9 cellular contexts compared by ENCODE assay signal in genomic region chr11:93648168-93648567, GRCh38. TPM values are rescaled to one million over a fixed set of nuclear protein-coding genes. Genes with fewer than 3 reads are reported as not detected.
DNase-seq lines count a peak whose midpoint lies in the region; TF ChIP-seq lines count a peak whose summit lies in the region.
"Had no signal": no experiment of that assay in that cellular context is flagged by ENCODE, and none has a peak within 500 bp of the region (broad histone marks: within the 10 kb centered on the region; RNA-seq: fewer than 3 reads in every experiment).

No MANE protein-coding gene starts in this region.

- TF ChIP-seq CTCF in MCF 10A (IDR thresholded peaks at IDR 0.05; ENCODE audit: unreplicated experiment): peak; percentile 15
- no peak for TF ChIP-seq CTCF in breast epithelium (IDR thresholded peaks at IDR 0.05)
- peak; percentile 69 for TF ChIP-seq CTCF in Loucy (conservative IDR thresholded peaks at IDR 0.05; ENCODE audit: low read length)
- peak; percentile 34 to 37 for TF ChIP-seq CTCF in brain (conservative IDR thresholded peaks at IDR 0.05)
- TF ChIP-seq CTCF in smooth muscle cell (IDR thresholded peaks at IDR 0.05; ENCODE audit: borderline replicate concordance, insufficient read depth, poor library complexity, severe bottlenecking): peak; percentile 40

- WGBS in smooth muscle cell (ENCODE audit: low lambda C conversion rate): 65% methylated on average over 4 of the region's 4 CpGs

- BruUV-seq in MCF 10A (replicated peaks; lab: Mats Ljungman, UMichigan): no TSS peak

- H3K36me3 Mint-ChIP-seq in MCF 10A (ENCODE audit: insufficient read depth, unreplicated experiment) (no peaks in the 10 kb centered on the region), brain (no peaks in the 10 kb centered on the region)

- no peaks in the 10 kb centered on the region for H4K20me1 ChIP-seq in Loucy (ENCODE audit: insufficient read depth, low read length, poor library complexity, severe bottlenecking)
- H4K20me1 ChIP-seq in smooth muscle cell (ENCODE audit: low read depth): no peaks in the 10 kb centered on the region

- no peak overlapping the region for H2AFZ ChIP-seq in Loucy (ENCODE audit: low read length)
- H2AFZ ChIP-seq in smooth muscle cell (ENCODE audit: low read depth): no peak overlapping the region

- no peaks in the 10 kb centered on the region for H3F3A ChIP-seq in Loucy (ENCODE audit: low read depth)
- H3F3A ChIP-seq in smooth muscle cell (ENCODE audit: low read depth): no peaks in the 10 kb centered on the region

- POLR2A ChIA-PET in MCF 10A (lab: Yijun Ruan, JAX): interaction anchor here (0.7 to 1.2 kb wide), 2 partner anchors 80 to 81 kb away, joined by 3 read pairs; no protein-coding TSS in a partner anchor

- CTCF ChIA-PET in MCF 10A (lab: Yijun Ruan, JAX): interaction anchor here (0.7 to 7.1 kb wide), 6 partner anchors 86 to 422 kb away, joined by 3 to 56 read pairs (median 7); no protein-coding TSS in a partner anchor

- H3K4me1 Mint-ChIP-seq in MCF 10A (ENCODE audit: insufficient read depth, unreplicated experiment): peaks cover 7% of the 10 kb centered on the region
- no peaks in the 10 kb centered on the region for H3K4me1 Mint-ChIP-seq in brain

- H3K4me3 Mint-ChIP-seq in MCF 10A (ENCODE audit: unreplicated experiment) (no peak overlapping the region), brain (no peak overlapping the region)

- H3K27ac Mint-ChIP-seq in MCF 10A (ENCODE audit: low read depth, unreplicated experiment) (no peak overlapping the region), brain (no peak overlapping the region)

- H3K9me3 ChIP-seq in breast epithelium: no peaks in the 10 kb centered on the region
- H3K9me3 ChIP-seq in Loucy (ENCODE audit: insufficient read depth, low read depth, low read length): no peaks in the 10 kb centered on the region
- H3K9me3 ChIP-seq in smooth muscle cell (replicated peaks; ENCODE audit: low read depth): no peaks in the 10 kb centered on the region

- no peak overlapping the region for H3K4me2 ChIP-seq in Loucy (ENCODE audit: low read depth, low read length, poor library complexity, severe bottlenecking)
- H3K4me2 ChIP-seq in smooth muscle cell: no peak overlapping the region

- H3K9ac ChIP-seq in Loucy (ENCODE audit: low read depth, low read length, poor library complexity, severe bottlenecking): no peak overlapping the region
- no peak overlapping the region for H3K9ac ChIP-seq in smooth muscle cell (ENCODE audit: low read depth)

- no peak for TF ChIP-seq POLR2A in breast epithelium (IDR thresholded peaks at IDR 0.05)

- H3K27me3 ChIP-seq in breast epithelium: no peaks in the 10 kb centered on the region
- no peaks in the 10 kb centered on the region for H3K27me3 ChIP-seq in Loucy (ENCODE audit: insufficient read depth, low read length, poor library complexity, severe bottlenecking)
- no peaks in the 10 kb centered on the region for H3K27me3 ChIP-seq in smooth muscle cell (ENCODE audit: low read depth)

- DNase-seq in MCF 10A (ENCODE audit: unreplicated experiment) (peak; percentile 28), breast epithelium (ENCODE audit: low spot score in 2 of 2) (no peak), smooth muscle cell (lab: John Stamatoyannopoulos, UW; ENCODE audit: unreplicated experiment) (no peak), HUDEP-2 (lab: John Stamatoyannopoulos, UW; ENCODE audit: unreplicated experiment in 76 of 76) (no peak), ureter (ENCODE audit: low spot score) (no peak)
- DNase-seq in stimulated activated CD4-positive, alpha-beta T cell treated with anti-CD3 and anti-CD28 coated beads, Interleukin-4, amount 100 ng/mL, for 4 hours: no peak
- DNase-seq: GDM1 had no signal

- H3K27me3 Mint-ChIP-seq in MCF 10A (ENCODE audit: insufficient read depth, unreplicated experiment): peaks cover 27% of the 10 kb centered on the region
- H3K27me3 Mint-ChIP-seq in brain: peaks cover 20% of the 10 kb centered on the region

- intact Hi-C loops in MCF 10A (cut with micrococcal nuclease): loop anchor here (1.0 kb wide), 1 partner anchor 414 kb away; no protein-coding TSS in a partner anchor
- intact Hi-C loops in breast epithelium (cut with DNase I; ENCODE audit: low total_unique reads): no loop called here

- H3K9me3 Mint-ChIP-seq in MCF 10A (ENCODE audit: unreplicated experiment) (no peaks in the 10 kb centered on the region), brain (no peaks in the 10 kb centered on the region)

- H3K79me2 ChIP-seq in Loucy (ENCODE audit: insufficient read depth, low read length): no peaks in the 10 kb centered on the region
- H3K79me2 ChIP-seq in smooth muscle cell (ENCODE audit: low read depth): no peaks in the 10 kb centered on the region

- H3K4me1 ChIP-seq in breast epithelium: no peaks in the 10 kb centered on the region
- no peaks in the 10 kb centered on the region for H3K4me1 ChIP-seq in Loucy (ENCODE audit: insufficient read depth, low read length, poor library complexity, severe bottlenecking)
- H3K4me1 ChIP-seq in smooth muscle cell (ENCODE audit: low read depth): no peaks in the 10 kb centered on the region

- no peaks in the 10 kb centered on the region for H3K9me2 ChIP-seq in Loucy (replicated peaks; ENCODE audit: low read depth, low read length)

- H3K4me3 ChIP-seq in breast epithelium (no peak overlapping the region), Loucy (ENCODE audit: low read length, poor library complexity, severe bottlenecking) (no peak overlapping the region), smooth muscle cell (no peak overlapping the region)

- no peak overlapping the region for H3K27ac ChIP-seq in breast epithelium
- H3K27ac ChIP-seq in smooth muscle cell (ENCODE audit: low read depth): no peak overlapping the region

- H3K36me3 ChIP-seq in breast epithelium (no peaks in the 10 kb centered on the region), Loucy (ENCODE audit: insufficient read depth, low read length) (no peaks in the 10 kb centered on the region), smooth muscle cell (ENCODE audit: low read depth) (no peaks in the 10 kb centered on the region)

RNA-seq across cellular contexts. Expression of gene CEP295, which starts 13.3 kb away (rescaled TPM):
- 9.5 and 11.1 TPM in 2 replicates for total RNA-seq in MCF 10A (2022)
- total RNA-seq in breast epithelium: 10 to 100 TPM; 18.9 to 31.2 (median 21.0) TPM
- polyA plus RNA-seq in brain (ENCODE audit: insufficient read depth, low read depth, low replicate concordance): 1.6 TPM
- total RNA-seq in smooth muscle cell: 17.3 and 23.3 TPM in 2 replicates
- polyA plus RNA-seq in smooth muscle cell: 2.7 and 3.5 TPM in 2 replicates
- 13.5 TPM for total RNA-seq in ureter

Comparison
In these comparisons a context has a peak if more than half of its experiments do, and no peak if none do; other contexts are left out.
1. CTCF ChIP-seq: peak in MCF 10A (single experiment), Loucy (single experiment), brain (2 of 2) and smooth muscle cell (single experiment); none in breast epithelium (0 of 3).